Comparison of ENCODE assay signal across 22 cellular contexts in the genomic region with DNA sequence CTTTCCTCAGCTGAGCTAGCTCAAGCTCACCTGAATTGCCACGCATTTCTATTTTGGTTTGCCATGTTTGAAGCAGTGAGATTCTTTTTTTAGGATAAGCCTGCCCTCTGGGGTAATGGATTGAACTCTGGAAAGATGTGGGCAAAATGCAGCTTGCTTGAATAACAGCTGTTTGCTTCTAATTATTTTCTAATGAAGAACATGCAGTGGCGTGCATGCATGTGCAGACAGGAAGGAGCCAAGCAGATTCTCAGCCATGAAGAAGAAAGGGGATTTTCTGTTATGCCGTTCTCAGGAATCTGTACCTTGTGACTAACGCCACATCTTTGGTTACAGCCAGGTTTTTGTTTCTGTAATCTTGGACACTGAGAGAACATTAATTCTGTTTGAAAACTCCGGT.
DNase-seq lines count a peak whose midpoint lies in the region; FAIRE-seq and TF ChIP-seq lines count a peak whose summit lies in the region.
"Had no signal": no experiment of that assay in that cellular context is flagged by ENCODE, and none has a peak within 500 bp of the region (broad histone marks: within the 10 kb centered on the region; RNA-seq: fewer than 3 reads in every experiment).

No MANE protein-coding gene starts in this region.

- no peak overlapping the region for H3K4me3 ChIP-seq in AG10803 (ENCODE audit: low read length)
- H3K4me3 ChIP-seq: BLaER1, prostate gland, upper lobe of left lung had no signal

- FAIRE-seq in RCC 7860 (lab: Jason Lieb, UNC) = no peak
- FAIRE-seq: A204.1, HepG2, small intestine had no signal

- H3K27me3 Mint-ChIP-seq in nephron (ENCODE audit: low read depth) (no peaks in the 10 kb centered on the region), glutamatergic neuron (ENCODE audit: unreplicated experiment) (peaks cover 2% of the 10 kb centered on the region)

- H3K4me3 Mint-ChIP-seq in nephron (no peak overlapping the region), glutamatergic neuron (ENCODE audit: unreplicated experiment) (no peak overlapping the region)

- peak overlapping the region; percentile 23 to 54 (median 30) for H3K27ac Mint-ChIP-seq in nephron
- no peak overlapping the region for H3K27ac Mint-ChIP-seq in glutamatergic neuron (ENCODE audit: unreplicated experiment)

- peak overlapping the region; percentile 45 for H3K27ac ChIP-seq in epithelial cell of prostate
- H3K27ac ChIP-seq: BLaER1, prostate gland had no signal

- H3K9me3 Mint-ChIP-seq in nephron = no peaks in the 10 kb centered on the region
- H3K9me3 Mint-ChIP-seq in glutamatergic neuron (ENCODE audit: unreplicated experiment) = no peaks in the 10 kb centered on the region

- DNase-seq in AG10803 (ENCODE audit: low read depth) (peak; percentile 87), NCI-H2171 (lab: John Stamatoyannopoulos, UW) (peak; percentile 19), epithelial cell of prostate (ENCODE audit: low read depth, low spot score) (peak; percentile 46), NCI-H2107 (lab: John Stamatoyannopoulos, UW) (no peak), NCI-H146 treated with DMSO at 0.1 percent for 48 hours (lab: John Stamatoyannopoulos, UW; ENCODE audit: unreplicated experiment) (no peak), RCC 7860 (ENCODE audit: low spot score) (no peak), glutamatergic neuron (no peak)
- DNase-seq: activated CD4-positive, alpha-beta T cell treated with anti-CD3 and anti-CD28 coated beads, Interleukin-2, amount 50 U/mL, for 1 hour; activated CD8-positive, alpha-beta memory T cell treated with anti-CD3 and anti-CD28 coated beads, Interleukin-2, amount 50 U/mL, for 4 hours; left colon; midbrain; NCI-H774; Right ventricle myocardium superior; small intestine; stimulated activated CD4-positive, alpha-beta T cell treated with anti-CD3 and anti-CD28 coated beads, Interleukin-2, amount 100 ng/mL, for 48 hours; stimulated activated naive CD8-positive, alpha-beta T cell treated with anti-CD3 and anti-CD28 coated beads, Interleukin-15, Interleukin-2, amounts not matched to agents 100 U/mL and 50 U/mL, for 24 hours; upper lobe of left lung had no signal

- H3K4me1 Mint-ChIP-seq in nephron (peaks cover 41% of the 10 kb centered on the region), glutamatergic neuron (ENCODE audit: low read depth, unreplicated experiment) (no peaks in the 10 kb centered on the region)

- TF ChIP-seq CTCF in AG10803 (conservative IDR thresholded peaks at IDR 0.05; ENCODE audit: low read length) = no peak
- TF ChIP-seq CTCF in nephron (IDR thresholded peaks at IDR 0.05; ENCODE audit: unreplicated experiment in 3 of 3) = no peak
- no peak for TF ChIP-seq CTCF in glutamatergic neuron (IDR thresholded peaks at IDR 0.05; ENCODE audit: partially characterized antibody, unreplicated experiment)

- peaks cover 76% of the 10 kb centered on the region for H3K36me3 Mint-ChIP-seq in nephron (ENCODE audit: low read depth)
- H3K36me3 Mint-ChIP-seq in glutamatergic neuron (ENCODE audit: unreplicated experiment) = peaks cover 20% of the 10 kb centered on the region

Comparison
In these comparisons a context has a peak if more than half of its experiments do, and no peak if none do; other contexts are left out.
1. DNase-seq: peak in AG10803 (single experiment), NCI-H2171 (single experiment) and epithelial cell of prostate (single experiment); none in NCI-H2107 (single experiment), NCI-H146 treated with DMSO at 0.1 percent for 48 hours (single experiment), RCC 7860 (single experiment) and glutamatergic neuron (single experiment).